ENCODE assay signal across 8 cellular contexts in genomic region chr2:28624798-28625701, GRCh38.
DNase-seq lines count a peak whose midpoint lies in the region; ATAC-seq and TF ChIP-seq lines count a peak whose summit lies in the region.

No MANE protein-coding gene starts in this region.

- H3K27ac ChIP-seq in left lung: peak overlapping the region; percentile 76 to 87

- H3K4me3 ChIP-seq in astrocyte of the cerebellum (ENCODE audit: low read depth, low read length): no peak overlapping the region
- no peak overlapping the region for H3K4me3 ChIP-seq in left lung

- ATAC-seq in left lung: peak; percentile 78

- intact Hi-C loops in left lung (cut with DNase I): no loop called here

- no peaks in the 10 kb centered on the region for H3K9me3 ChIP-seq in left lung

- peaks cover 27 to 48% of the 10 kb centered on the region in 2 donors for H3K4me1 ChIP-seq in left lung

- TF ChIP-seq CTCF in astrocyte of the cerebellum (IDR thresholded peaks at IDR 0.05; ENCODE audit: low read depth, low read length, missing control alignments): peak; percentile 14
- no peak for TF ChIP-seq CTCF in left lung (IDR thresholded peaks at IDR 0.05)

- DNase-seq in NCI-H510A treated with DMSO at 0.1 percent for 48 hours (lab: John Stamatoyannopoulos, UW): peak; percentile 7
- DNase-seq in NCI-H510A (lab: John Stamatoyannopoulos, UW): no peak
- DNase-seq in T follicular helper cell (ENCODE audit: low read depth): peak; percentile 37
- peak; percentile 77 for DNase-seq in astrocyte of the cerebellum (ENCODE audit: low read depth)
- DNase-seq in left lung: peak; percentile 79 to 88
- DNase-seq in stimulated activated CD4-positive, alpha-beta T cell treated with anti-CD3 and anti-CD28 coated beads, Interleukin-4, amount 100 ng/mL, for 24 hours: peak; percentile 64
- no peak for DNase-seq in NCI-H2196 treated with DMSO at 0.1 percent for 48 hours (lab: John Stamatoyannopoulos, UW; ENCODE audit: unreplicated experiment)
- no peak for DNase-seq in COR-L47 (lab: John Stamatoyannopoulos, UW)

- no peaks in the 10 kb centered on the region for H3K27me3 ChIP-seq in left lung

- in situ Hi-C loops in astrocyte of the cerebellum (cut with HindIII; ENCODE audit: low sequenced_read_pairs): no loop called here

- H3K36me3 ChIP-seq in left lung: peaks cover 0 to 10% of the 10 kb centered on the region in 2 donors

Comparison
In these comparisons a context has a peak if more than half of its experiments do, and no peak if none do; other contexts are left out.
1. DNase-seq: peak in NCI-H510A treated with DMSO at 0.1 percent for 48 hours (single experiment), T follicular helper cell (single experiment), astrocyte of the cerebellum (single experiment), left lung (2 of 2) and stimulated activated CD4-positive, alpha-beta T cell treated with anti-CD3 and anti-CD28 coated beads, Interleukin-4, amount 100 ng/mL, for 24 hours (single experiment); none in NCI-H510A (single experiment), NCI-H2196 treated with DMSO at 0.1 percent for 48 hours (single experiment) and COR-L47 (single experiment).